ENCODE assay signal across 16 cellular contexts in genomic region chr1:50930965-50931737, GRCh38. TPM values are rescaled to one million over a fixed set of nuclear protein-coding genes. Genes with fewer than 3 reads are reported as not detected.
A peak's percentile ranks its signal among the peaks of the same experiment; 100 is the strongest.
DNase-seq lines count a peak whose midpoint lies in the region; ATAC-seq and TF ChIP-seq lines count a peak whose summit lies in the region.
"Had no signal": no experiment of that assay in that cellular context is flagged by ENCODE, and none has a peak within 500 bp of the region (broad histone marks: within the 10 kb centered on the region; RNA-seq: fewer than 3 reads in every experiment).

No MANE protein-coding gene starts in this region.

- H3K36me3 Mint-ChIP-seq in activated naive CD4-positive, alpha-beta T cell treated with anti-CD3 and anti-CD28 coated beads for 36 hours (ENCODE audit: low read depth): peaks cover 7% of the 10 kb centered on the region
- H3K36me3 Mint-ChIP-seq in activated naive CD4-positive, alpha-beta T cell treated with anti-CD3 and anti-CD28 coated beads, Interleukin-2, amount 10 ng/mL, durations not matched to agents 7 days and 5 days: peaks cover 5% of the 10 kb centered on the region
- H3K36me3 Mint-ChIP-seq in stimulated activated memory B cell treated with anti-CD40 and anti-IgM and Interleukin-4, amounts not matched to agents 10 μg/mL and 1 μg/mL and 100 μg/mL, for 72 hours: peaks cover 44% of the 10 kb centered on the region

- CTCF ChIA-PET in activated naive CD4-positive, alpha-beta T cell treated with anti-CD3 and anti-CD28 coated beads for 36 hours (lab: Charles Lee): interaction anchor here (0.5 to 2.1 kb wide), 2 partner anchors 236 to 257 kb away, joined by 3 to 21 read pairs; no protein-coding TSS in a partner anchor
- CTCF ChIA-PET in activated naive CD4-positive, alpha-beta T cell treated with anti-CD3 and anti-CD28 coated beads, Interleukin-2, amount 10 ng/mL, durations not matched to agents 7 days and 5 days (lab: Charles Lee): interaction anchor here (0.7 to 2.6 kb wide), 3 partner anchors 15 to 259 kb away, joined by 3 to 45 read pairs (median 9); no protein-coding TSS in a partner anchor

- ATAC-seq in stimulated activated memory B cell treated with anti-CD40 and anti-IgM and Interleukin-4, amounts not matched to agents 10 μg/mL and 1 μg/mL and 100 μg/mL, for 72 hours: no peak
- no peak for ATAC-seq in HG02759 (IDR thresholded peaks at IDR 0.05; ENCODE audit: unreplicated experiment)
- ATAC-seq: T-helper 17 cell had no signal

- H3K9me3 Mint-ChIP-seq in activated naive CD4-positive, alpha-beta T cell treated with anti-CD3 and anti-CD28 coated beads for 36 hours: no peaks in the 10 kb centered on the region
- H3K9me3 Mint-ChIP-seq in activated naive CD4-positive, alpha-beta T cell treated with anti-CD3 and anti-CD28 coated beads, Interleukin-2, amount 10 ng/mL, durations not matched to agents 7 days and 5 days: no peaks in the 10 kb centered on the region
- peaks cover 16% of the 10 kb centered on the region for H3K9me3 Mint-ChIP-seq in stimulated activated memory B cell treated with anti-CD40 and anti-IgM and Interleukin-4, amounts not matched to agents 10 μg/mL and 1 μg/mL and 100 μg/mL, for 72 hours
- H3K9me3 Mint-ChIP-seq: stimulated activated naive CD8-positive, alpha-beta T cell treated with anti-CD3 and anti-CD28 coated beads, Interleukin-15, Interleukin-2, amounts not matched to agents 100 ng/mL and 50 ng/mL, for 24 hours had no signal

- no peak overlapping the region for H3K4me3 ChIP-seq in epithelial cell of esophagus (ENCODE audit: low read length)
- H3K4me3 ChIP-seq: hepatocyte, lung, Peyer's patch, smooth muscle cell had no signal

- no peak overlapping the region for H3K27ac Mint-ChIP-seq in activated naive CD4-positive, alpha-beta T cell treated with anti-CD3 and anti-CD28 coated beads for 36 hours
- H3K27ac Mint-ChIP-seq in activated naive CD4-positive, alpha-beta T cell treated with anti-CD3 and anti-CD28 coated beads, Interleukin-2, amount 10 ng/mL, durations not matched to agents 7 days and 5 days: no peak overlapping the region
- peak overlapping the region; percentile 57 for H3K27ac Mint-ChIP-seq in stimulated activated memory B cell treated with anti-CD40 and anti-IgM and Interleukin-4, amounts not matched to agents 10 μg/mL and 1 μg/mL and 100 μg/mL, for 72 hours
- H3K27ac Mint-ChIP-seq: brain; stimulated activated naive CD8-positive, alpha-beta T cell treated with anti-CD3 and anti-CD28 coated beads, Interleukin-15, Interleukin-2, amounts not matched to agents 100 ng/mL and 50 ng/mL, for 24 hours; T-helper 17 cell had no signal

- H3K4me1 Mint-ChIP-seq in activated naive CD4-positive, alpha-beta T cell treated with anti-CD3 and anti-CD28 coated beads for 36 hours (ENCODE audit: low read depth): peaks cover 31% of the 10 kb centered on the region
- peaks cover 13% of the 10 kb centered on the region for H3K4me1 Mint-ChIP-seq in activated naive CD4-positive, alpha-beta T cell treated with anti-CD3 and anti-CD28 coated beads, Interleukin-2, amount 10 ng/mL, durations not matched to agents 7 days and 5 days
- peaks cover 44% of the 10 kb centered on the region for H3K4me1 Mint-ChIP-seq in stimulated activated memory B cell treated with anti-CD40 and anti-IgM and Interleukin-4, amounts not matched to agents 10 μg/mL and 1 μg/mL and 100 μg/mL, for 72 hours

- H3K27me3 Mint-ChIP-seq in activated naive CD4-positive, alpha-beta T cell treated with anti-CD3 and anti-CD28 coated beads for 36 hours (ENCODE audit: low read depth): no peaks in the 10 kb centered on the region
- no peaks in the 10 kb centered on the region for H3K27me3 Mint-ChIP-seq in activated naive CD4-positive, alpha-beta T cell treated with anti-CD3 and anti-CD28 coated beads, Interleukin-2, amount 10 ng/mL, durations not matched to agents 7 days and 5 days
- no peaks in the 10 kb centered on the region for H3K27me3 Mint-ChIP-seq in stimulated activated memory B cell treated with anti-CD40 and anti-IgM and Interleukin-4, amounts not matched to agents 10 μg/mL and 1 μg/mL and 100 μg/mL, for 72 hours
- H3K27me3 Mint-ChIP-seq: brain; stimulated activated naive CD8-positive, alpha-beta T cell treated with anti-CD3 and anti-CD28 coated beads, Interleukin-15, Interleukin-2, amounts not matched to agents 100 ng/mL and 50 ng/mL, for 24 hours; T-helper 17 cell had no signal

- TF ChIP-seq CTCF in epithelial cell of esophagus (IDR thresholded peaks at IDR 0.05; ENCODE audit: insufficient read depth, low read depth, low read length, missing control alignments): no peak

- intact Hi-C loops in activated naive CD4-positive, alpha-beta T cell treated with anti-CD3 and anti-CD28 coated beads for 36 hours (cut with micrococcal nuclease): loop anchor here (2.0 to 10.0 kb wide), 3 partner anchors 28 to 114 kb away; no protein-coding TSS in a partner anchor

- H3K4me3 Mint-ChIP-seq in activated naive CD4-positive, alpha-beta T cell treated with anti-CD3 and anti-CD28 coated beads for 36 hours: no peak overlapping the region
- no peak overlapping the region for H3K4me3 Mint-ChIP-seq in activated naive CD4-positive, alpha-beta T cell treated with anti-CD3 and anti-CD28 coated beads, Interleukin-2, amount 10 ng/mL, durations not matched to agents 7 days and 5 days
- H3K4me3 Mint-ChIP-seq in stimulated activated memory B cell treated with anti-CD40 and anti-IgM and Interleukin-4, amounts not matched to agents 10 μg/mL and 1 μg/mL and 100 μg/mL, for 72 hours: no peak overlapping the region
- H3K4me3 Mint-ChIP-seq: brain; stimulated activated naive CD8-positive, alpha-beta T cell treated with anti-CD3 and anti-CD28 coated beads, Interleukin-15, Interleukin-2, amounts not matched to agents 100 ng/mL and 50 ng/mL, for 24 hours; T-helper 17 cell had no signal

- DNase-seq in activated naive CD4-positive, alpha-beta T cell treated with anti-CD3 and anti-CD28 coated beads for 36 hours: peak; percentile 17
- no peak for DNase-seq in activated naive CD4-positive, alpha-beta T cell treated with anti-CD3 and anti-CD28 coated beads, Interleukin-2, amount 10 ng/mL, durations not matched to agents 7 days and 5 days
- peak; percentile 36 for DNase-seq in NCI-H226
- DNase-seq in epithelial cell of esophagus (ENCODE audit: low read depth): peak; percentile 19
- no peak for DNase-seq in AG20443 (ENCODE audit: low spot score)
- DNase-seq in NCI-H510A (lab: John Stamatoyannopoulos, UW): no peak
- DNase-seq: NCI-H2171, Peyer's patch, T-helper 17 cell had no signal

RNA-seq across cellular contexts. Expression of gene FAF1, which starts 28.9 kb away (rescaled TPM):
- 10 to 100 TPM; 87.9 to 90.1 TPM for total RNA-seq in activated naive CD4-positive, alpha-beta T cell treated with anti-CD3 and anti-CD28 coated beads for 36 hours

RNA-seq across cellular contexts. Expression of gene CDKN2C, which starts 38.9 kb away (rescaled TPM):
- total RNA-seq in activated naive CD4-positive, alpha-beta T cell treated with anti-CD3 and anti-CD28 coated beads for 36 hours: 10 to 100 TPM; 13.5 to 14.4 TPM

Comparison
In these comparisons a context has a peak if more than half of its experiments do, and no peak if none do; other contexts are left out.
1. DNase-seq: peak in activated naive CD4-positive, alpha-beta T cell treated with anti-CD3 and anti-CD28 coated beads for 36 hours (single experiment), NCI-H226 (single experiment) and epithelial cell of esophagus (single experiment); none in activated naive CD4-positive, alpha-beta T cell treated with anti-CD3 and anti-CD28 coated beads, Interleukin-2, amount 10 ng/mL, durations not matched to agents 7 days and 5 days (single experiment), AG20443 (single experiment) and NCI-H510A (single experiment).